Comparison of ENCODE assay signal across 11 cellular contexts in the genomic region with DNA sequence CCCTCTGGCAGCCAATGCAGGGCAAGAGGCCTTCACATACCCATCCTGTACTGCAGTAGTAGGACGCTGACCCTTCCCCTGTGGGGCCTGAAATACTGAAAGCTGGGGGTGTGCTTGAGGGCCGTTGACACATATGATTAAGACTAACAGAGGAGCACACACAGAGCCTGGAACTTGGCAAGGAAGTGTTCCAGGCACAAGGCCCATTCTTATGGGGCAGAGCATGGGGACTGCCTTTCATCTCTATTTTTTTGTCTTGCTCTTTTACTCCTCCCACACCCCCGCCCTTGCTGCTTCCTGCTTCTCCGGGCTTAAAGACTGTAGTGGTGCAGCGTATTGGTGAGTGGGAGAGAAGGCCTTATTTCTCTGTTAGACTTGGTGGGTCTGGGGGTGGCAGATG.
DNase-seq lines count a peak whose midpoint lies in the region; ATAC-seq and TF ChIP-seq lines count a peak whose summit lies in the region.
"Had no signal": no experiment of that assay in that cellular context is flagged by ENCODE, and none has a peak within 500 bp of the region (broad histone marks: within the 10 kb centered on the region; RNA-seq: fewer than 3 reads in every experiment).

No MANE protein-coding gene starts in this region.

- H3K27me3 ChIP-seq in tibial nerve, result no peaks in the 10 kb centered on the region
- H3K27me3 ChIP-seq: pancreas had no signal

- no peak overlapping the region for H3K4me3 ChIP-seq in tibial nerve
- H3K4me3 ChIP-seq: pancreas had no signal

- DNase-seq in activated CD4-positive, CD25-positive, alpha-beta regulatory T cell treated with anti-CD3 and anti-CD28 coated beads, Interleukin-2, amount 50 U/mL, for 72 hours, result peak; percentile 37
- DNase-seq in activated effector memory CD4-positive, alpha-beta T cell treated with anti-CD3 and anti-CD28 coated beads, Interleukin-2, amount 50 U/mL, for 16 hours, result peak; percentile 71
- DNase-seq in left kidney (ENCODE audit: low read depth, low spot score), result peak; percentile 14
- DNase-seq in stimulated activated CD8-positive, alpha-beta memory T cell treated with anti-CD3 and anti-CD28 coated beads, Interleukin-4, amount 100 ng/mL, for 48 hours, result peak; percentile 37
- DNase-seq in tibial nerve (ENCODE audit: low spot score in 2 of 2), result no peak
- DNase-seq in Calu3, result no peak
- DNase-seq: DMS153, pancreas had no signal

- no peaks in the 10 kb centered on the region for H3K9me3 Mint-ChIP-seq in Calu3 (ENCODE audit: low read depth, unreplicated experiment)

- no peak for TF ChIP-seq POLR2A in tibial nerve (IDR thresholded peaks at IDR 0.05)

- no peaks in the 10 kb centered on the region for H3K36me3 ChIP-seq in tibial nerve
- H3K36me3 ChIP-seq: pancreas had no signal

- H3K27ac Mint-ChIP-seq in Calu3 (ENCODE audit: unreplicated experiment), result no peak overlapping the region

- H3K9me3 ChIP-seq in tibial nerve, result no peaks in the 10 kb centered on the region
- H3K9me3 ChIP-seq: pancreas had no signal

- no peak overlapping the region for H3K27ac ChIP-seq in tibial nerve
- H3K27ac ChIP-seq: pancreas had no signal

- H3K27me3 Mint-ChIP-seq in Calu3 (ENCODE audit: unreplicated experiment), result no peaks in the 10 kb centered on the region

- H3K36me3 Mint-ChIP-seq in Calu3 (ENCODE audit: insufficient read depth, unreplicated experiment), result peaks cover 4% of the 10 kb centered on the region

- intact Hi-C loops in Calu3 (cut with micrococcal nuclease; ENCODE audit: unreplicated experiment), result no loop called here

- ATAC-seq in GM18517 (IDR thresholded peaks at IDR 0.05; ENCODE audit: unreplicated experiment), result no peak
- no peak for ATAC-seq in GM18519 (IDR thresholded peaks at IDR 0.05; ENCODE audit: low FRiP score, unreplicated experiment)
- ATAC-seq: esophagus mucosa had no signal

- TF ChIP-seq EP300 in tibial nerve (IDR thresholded peaks at IDR 0.05), result no peak

- 38 to 42% methylated on average over 5 of the region's 5 CpGs for WGBS in tibial nerve, 2 donors

- CTCF ChIA-PET in Calu3 (lab: Charles Lee), result no interaction called here

- BruUV-seq in Calu3 (replicated peaks; lab: Mats Ljungman, UMichigan), result no TSS peak

- peaks cover 0 to 18% (median 0%) of the 10 kb centered on the region in 4 donors for H3K4me1 ChIP-seq in tibial nerve
- H3K4me1 ChIP-seq: pancreas had no signal

- H3K4me3 Mint-ChIP-seq in Calu3 (ENCODE audit: low read depth, unreplicated experiment), result no peak overlapping the region

- no peaks in the 10 kb centered on the region for H3K4me1 Mint-ChIP-seq in Calu3 (ENCODE audit: low read depth, unreplicated experiment)

- no peak for TF ChIP-seq CTCF in tibial nerve (IDR thresholded peaks at IDR 0.05)
- TF ChIP-seq CTCF in Calu3 (IDR thresholded peaks at IDR 0.05; ENCODE audit: unreplicated experiment), result no peak

Comparison
In these comparisons a context has a peak if more than half of its experiments do, and no peak if none do; other contexts are left out.
1. DNase-seq: peak in activated CD4-positive, CD25-positive, alpha-beta regulatory T cell treated with anti-CD3 and anti-CD28 coated beads, Interleukin-2, amount 50 U/mL, for 72 hours (single experiment), activated effector memory CD4-positive, alpha-beta T cell treated with anti-CD3 and anti-CD28 coated beads, Interleukin-2, amount 50 U/mL, for 16 hours (single experiment), left kidney (single experiment) and stimulated activated CD8-positive, alpha-beta memory T cell treated with anti-CD3 and anti-CD28 coated beads, Interleukin-4, amount 100 ng/mL, for 48 hours (single experiment); none in tibial nerve (0 of 2) and Calu3 (single experiment).